In the genomic region with DNA sequence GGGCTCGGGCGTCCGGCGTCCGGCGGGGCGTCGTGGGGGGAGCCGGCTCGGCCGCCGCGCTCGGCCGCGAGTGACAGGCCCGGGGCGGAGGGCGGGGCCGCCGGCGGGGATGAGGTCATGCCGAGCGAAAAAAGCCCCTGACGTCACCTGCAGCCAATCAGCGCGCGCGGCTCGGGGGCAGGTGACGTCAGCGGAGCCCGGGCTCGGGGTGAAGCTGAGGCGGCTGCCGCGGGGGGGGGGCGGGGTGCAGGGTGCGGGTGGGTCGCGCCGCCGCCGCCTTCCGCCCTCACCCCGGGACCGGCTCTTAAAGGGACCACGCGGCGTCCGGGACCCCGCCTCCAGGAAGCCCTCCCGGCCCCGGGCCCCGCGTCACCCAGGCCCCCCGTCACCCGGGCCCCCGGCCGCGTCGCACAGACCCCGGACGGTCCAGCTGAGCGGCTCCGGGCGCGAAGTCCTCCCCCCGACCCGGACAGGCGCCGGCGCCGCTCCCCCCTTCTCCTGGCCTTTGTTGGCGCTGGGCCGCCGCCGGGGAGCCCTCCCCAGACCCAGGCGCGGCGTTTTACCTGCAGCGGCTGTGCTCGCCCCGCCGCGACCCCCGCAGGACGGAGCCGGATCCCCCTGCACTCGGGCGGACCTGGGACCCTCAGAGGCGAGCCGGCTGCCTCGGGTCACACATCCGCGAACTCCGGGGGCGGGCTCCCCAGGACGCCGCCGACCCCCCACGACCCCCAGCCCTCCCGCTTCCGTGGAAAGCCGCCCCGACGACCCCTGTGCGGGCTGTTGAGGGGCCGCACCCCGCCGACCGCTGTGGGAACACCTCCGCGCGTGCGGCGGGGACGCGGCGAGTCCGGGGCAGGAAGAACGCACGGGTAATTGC, we compare ENCODE assay signal across 8 cellular contexts. TPM values are rescaled to one million over a fixed set of nuclear protein-coding genes. Genes with fewer than 3 reads are reported as not detected.
A peak's percentile ranks its signal among the peaks of the same experiment; 100 is the strongest.
DNase-seq lines count a peak whose midpoint lies in the region; FAIRE-seq and TF ChIP-seq lines count a peak whose summit lies in the region.

A gene with protein sequence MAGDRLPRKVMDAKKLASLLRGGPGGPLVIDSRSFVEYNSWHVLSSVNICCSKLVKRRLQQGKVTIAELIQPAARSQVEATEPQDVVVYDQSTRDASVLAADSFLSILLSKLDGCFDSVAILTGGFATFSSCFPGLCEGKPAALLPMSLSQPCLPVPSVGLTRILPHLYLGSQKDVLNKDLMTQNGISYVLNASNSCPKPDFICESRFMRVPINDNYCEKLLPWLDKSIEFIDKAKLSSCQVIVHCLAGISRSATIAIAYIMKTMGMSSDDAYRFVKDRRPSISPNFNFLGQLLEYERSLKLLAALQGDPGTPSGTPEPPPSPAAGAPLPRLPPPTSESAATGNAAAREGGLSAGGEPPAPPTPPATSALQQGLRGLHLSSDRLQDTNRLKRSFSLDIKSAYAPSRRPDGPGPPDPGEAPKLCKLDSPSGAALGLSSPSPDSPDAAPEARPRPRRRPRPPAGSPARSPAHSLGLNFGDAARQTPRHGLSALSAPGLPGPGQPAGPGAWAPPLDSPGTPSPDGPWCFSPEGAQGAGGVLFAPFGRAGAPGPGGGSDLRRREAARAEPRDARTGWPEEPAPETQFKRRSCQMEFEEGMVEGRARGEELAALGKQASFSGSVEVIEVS (minus strand): TSS at position 72 of the 877 bp plus-strand sequence. CDS start 6,445 bp downstream, outside the sequence.

- H3K9me3 Mint-ChIP-seq in astrocyte (ENCODE audit: unreplicated experiment) (no peaks in the 10 kb centered on the region), progenitor cell of endocrine pancreas (ENCODE audit: low read depth) (no peaks in the 10 kb centered on the region)

- H2AFZ ChIP-seq in astrocyte (ENCODE audit: low read depth, low read length) = peak within 1 kb of the TSS; percentile 56

- FAIRE-seq in astrocyte (lab: Jason Lieb, UNC) = no peak

- TF ChIP-seq EP300 in transverse colon (IDR thresholded peaks at IDR 0.05; ENCODE audit: low read depth) = no peak

- H3K4me1 ChIP-seq in astrocyte (ENCODE audit: insufficient read depth, low read length) = no peaks in the 10 kb centered on the region
- H3K4me1 ChIP-seq in right atrium auricular region = peaks cover 0 to 61% of the 10 kb centered on the region in 2 donors
- H3K4me1 ChIP-seq in transverse colon = peaks cover 20 to 65% (median 54%) of the 10 kb centered on the region in 4 donors

- peak within 1 kb of the TSS; percentile 89 for H3K4me2 ChIP-seq in astrocyte (ENCODE audit: low read length)

- H4K20me1 ChIP-seq in astrocyte (ENCODE audit: insufficient read depth, low read length) = peaks cover 51% of the 10 kb centered on the region

- H3K4me1 Mint-ChIP-seq in astrocyte (ENCODE audit: low read depth, unreplicated experiment) = peaks cover 5% of the 10 kb centered on the region
- peaks cover 1% of the 10 kb centered on the region for H3K4me1 Mint-ChIP-seq in progenitor cell of endocrine pancreas (ENCODE audit: low read depth)

- H3K9me3 ChIP-seq in astrocyte (ENCODE audit: insufficient read depth, low read depth, low read length) (no peaks in the 10 kb centered on the region), right atrium auricular region (no peaks in the 10 kb centered on the region), transverse colon (no peaks in the 10 kb centered on the region)

- DNase-seq in Caki2 (ENCODE audit: low read depth) = peak; percentile 76
- DNase-seq in H4 (ENCODE audit: low spot score) = peak; percentile 83
- peak; percentile 17 for DNase-seq in NCI-H1436 treated with DMSO at 0.1 percent for 48 hours (lab: John Stamatoyannopoulos, UW)
- peak; percentile 97 for DNase-seq in T-helper 9 cell
- DNase-seq in astrocyte (ENCODE audit: low read depth) = peak; percentile 56
- DNase-seq in right atrium auricular region (ENCODE audit: low spot score) = peak; percentile 92
- peak; percentile 87 for DNase-seq in progenitor cell of endocrine pancreas (ENCODE audit: low spot score, unreplicated experiment)
- DNase-seq in transverse colon = peak; percentile 95

- H3K4me3 Mint-ChIP-seq in astrocyte (ENCODE audit: unreplicated experiment) (no peak within 1 kb of the TSS), progenitor cell of endocrine pancreas (ENCODE audit: low read depth) (peak within 1 kb of the TSS; percentile 73)

- intact Hi-C loops in transverse colon (cut with DNase I; ENCODE audit: low total_unique reads) = no loop called here

- peaks cover 3% of the 10 kb centered on the region for H3K36me3 Mint-ChIP-seq in astrocyte (ENCODE audit: low read depth, unreplicated experiment)
- no peaks in the 10 kb centered on the region for H3K36me3 Mint-ChIP-seq in progenitor cell of endocrine pancreas (ENCODE audit: insufficient read depth)

- H3K36me3 ChIP-seq in astrocyte (ENCODE audit: insufficient read depth, low read length) (no peaks in the 10 kb centered on the region), right atrium auricular region (no peaks in the 10 kb centered on the region), transverse colon (no peaks in the 10 kb centered on the region)

- H3K27me3 ChIP-seq in astrocyte (ENCODE audit: insufficient read depth, low read length) (peaks cover 14% of the 10 kb centered on the region), right atrium auricular region (no peaks in the 10 kb centered on the region), transverse colon (peaks cover 2% of the 10 kb centered on the region)

- WGBS in transverse colon (ENCODE audit: low coverage in 1 of 2), 2 donors = 2% methylated on average over 53 of the region's 123 CpGs; no CpG with 5 or more reads in 1 of the 2 donors

- TF ChIP-seq POLR2A in transverse colon (IDR thresholded peaks at IDR 0.05) = peak; percentile 46

- TF ChIP-seq CTCF in astrocyte (IDR thresholded peaks at IDR 0.05; ENCODE audit: insufficient read depth, low read depth, low read length) (no peak), right atrium auricular region (IDR thresholded peaks at IDR 0.05) (no peak), progenitor cell of endocrine pancreas (IDR thresholded peaks at IDR 0.05; ENCODE audit: unreplicated experiment) (no peak), transverse colon (IDR thresholded peaks at IDR 0.05) (no peak)

- H3K9ac ChIP-seq in astrocyte (ENCODE audit: low read length) = peak within 1 kb of the TSS; percentile 87

- H3K4me3 ChIP-seq in astrocyte (ENCODE audit: insufficient read depth, low read depth, low read length) (peak within 1 kb of the TSS; percentile 61), right atrium auricular region (peak within 1 kb of the TSS; percentile 82 to 83), transverse colon (peak within 1 kb of the TSS; percentile 58 to 81 (median 72))

- H3K27ac Mint-ChIP-seq in astrocyte (ENCODE audit: unreplicated experiment) = no peak within 1 kb of the TSS
- peak within 1 kb of the TSS; percentile 10 for H3K27ac Mint-ChIP-seq in progenitor cell of endocrine pancreas

- peaks cover 16% of the 10 kb centered on the region for H3K27me3 Mint-ChIP-seq in astrocyte (ENCODE audit: low read depth, unreplicated experiment)
- H3K27me3 Mint-ChIP-seq in progenitor cell of endocrine pancreas = peaks cover 24% of the 10 kb centered on the region

- H3K27ac ChIP-seq in astrocyte (ENCODE audit: low read depth, low read length) = peak within 1 kb of the TSS; percentile 26
- peak within 1 kb of the TSS; percentile 91 to 93 for H3K27ac ChIP-seq in right atrium auricular region
- H3K27ac ChIP-seq in transverse colon = peak within 1 kb of the TSS; percentile 89 to 95 (median 92)

- H3K79me2 ChIP-seq in astrocyte (ENCODE audit: insufficient read depth, low read length) = peaks cover 39% of the 10 kb centered on the region

- in situ Hi-C loops in Caki2 (cut with HindIII; ENCODE audit: low pct_unique_long_range_greater_than_20kb, low sequenced_read_pairs) = no loop called here
- in situ Hi-C loops in transverse colon (cut with MboI; ENCODE audit: low pct_ligation_motif_present in 1 of 4, low pct_unique_long_range_greater_than_20kb in 1 of 4, low sequenced_read_pairs in 3 of 4) = no loop called here

RNA-seq across cellular contexts. Expression of the gene that starts here (rescaled TPM):
- 0.07 and 1.2 TPM in 2 replicates for total RNA-seq in Caki2 (2014; rRNA removed; shearing (Covaris generic); ENCODE audit: low replicate concordance)
- total RNA-seq in H4 (2014; rRNA removed; shearing (Covaris generic)) = 0.45 and 3.2 TPM in 2 replicates
- total RNA-seq in astrocyte (13.8 and 14.8 TPM in 2 replicates), right atrium auricular region (10 to 100 TPM in 1 of 2 donors, 1 to 10 TPM in 1; 4.4 to 24.5 TPM), progenitor cell of endocrine pancreas (15.2 and 15.9 TPM in 2 replicates), transverse colon (10 to 100 TPM; 13.3 to 31.8 (median 19.8) TPM)

Comparison
In these comparisons a context has a peak if more than half of its experiments do, and no peak if none do; other contexts are left out.
1. Peak in every context shown above with its lines: DNase-seq, H3K4me3 ChIP-seq and H3K27ac ChIP-seq.
2. DNase-seq: peak in every context shown above with its lines; median percentile 97 in T-helper 9 cell; 95 in transverse colon; 92 in right atrium auricular region; 87 in progenitor cell of endocrine pancreas; 83 in H4; 76 in Caki2; 56 in astrocyte; 17 in NCI-H1436 treated with DMSO at 0.1 percent for 48 hours.
3. H3K27ac ChIP-seq: peak in every context shown above with its lines; median percentile 92 in right atrium auricular region; 92 in transverse colon; 26 in astrocyte.